Comparison of ENCODE assay signal across 9 cellular contexts in genomic region chr6:28597924-28598323, GRCh38.
DNase-seq lines count a peak whose midpoint lies in the region; ATAC-seq, FAIRE-seq and TF ChIP-seq lines count a peak whose summit lies in the region.
"Had no signal": no experiment of that assay in that cellular context is flagged by ENCODE, and none has a peak within 500 bp of the region (broad histone marks: within the 10 kb centered on the region; RNA-seq: fewer than 3 reads in every experiment).

No MANE protein-coding gene starts in this region.

- H3K4me3 ChIP-seq in Panc1 (ENCODE audit: low read depth in 2 of 2, low read length in 2 of 2) = peak overlapping the region; percentile 71 to 95
- peak overlapping the region; percentile 22 for H3K4me3 ChIP-seq in endocrine pancreas (ENCODE audit: control insufficient read depth, insufficient read depth, low read length)
- no peak overlapping the region for H3K4me3 ChIP-seq in small intestine (ENCODE audit: low read depth in 1 of 2, low read length in 2 of 2)
- H3K4me3 ChIP-seq: colonic mucosa had no signal

- ATAC-seq in Panc1 (peak; percentile 83), HG02970 (IDR thresholded peaks at IDR 0.05; ENCODE audit: low FRiP score, unreplicated experiment) (no peak)

- POLR2A ChIA-PET in Panc1 (lab: Charles Lee) = no interaction called here

- in situ Hi-C loops in Panc1 (cut with HindIII; ENCODE audit: low pct_unique_long_range_greater_than_20kb, low sequenced_read_pairs) = no loop called here

- H3K27ac ChIP-seq in Panc1 (ENCODE audit: low read length) (peak overlapping the region; percentile 65), temporal lobe (ENCODE audit: low read depth, low read length) (peak overlapping the region; percentile 72), small intestine (ENCODE audit: low read depth in 1 of 2, low read length in 1 of 2) (no peak overlapping the region)
- H3K27ac ChIP-seq: colonic mucosa had no signal

- peaks cover 34% of the 10 kb centered on the region for H3K27me3 Mint-ChIP-seq in activated naive CD4-positive, alpha-beta T cell treated with anti-CD3 and anti-CD28 coated beads, Interleukin-2, amount 50 U/mL, for 24 hours

- no TSS peak for BruUV-seq in Panc1 (replicated peaks; lab: Mats Ljungman, UMichigan)

- no peak for FAIRE-seq in small intestine (lab: Jason Lieb, UNC)

- intact Hi-C loops in Panc1 (cut with micrococcal nuclease; ENCODE audit: unreplicated experiment) = no loop called here

- CTCF ChIA-PET in Panc1 (lab: Charles Lee) = no interaction called here

- no peaks in the 10 kb centered on the region for H3K4me1 ChIP-seq in Panc1 (ENCODE audit: control insufficient read depth, insufficient read depth, low read length)
- H3K4me1 ChIP-seq in endocrine pancreas (ENCODE audit: control insufficient read depth, insufficient read depth, low read length) = no peaks in the 10 kb centered on the region
- H3K4me1 ChIP-seq in small intestine (ENCODE audit: control insufficient read depth in 2 of 2, insufficient read depth in 1 of 2, low read depth in 1 of 2, low read length in 1 of 2) = no peaks in the 10 kb centered on the region
- H3K4me1 ChIP-seq: colonic mucosa had no signal

- DNase-seq in activated naive CD4-positive, alpha-beta T cell treated with Interleukin-2 at 50 U/mL for 16 hours = no peak
- DNase-seq in Panc1 (ENCODE audit: low read depth, low spot score) (peak; percentile 45), kidney glomerular epithelial cell (lab: John Stamatoyannopoulos, UW) (no peak), small intestine (no peak)
- DNase-seq: colonic mucosa had no signal

- H3K27me3 ChIP-seq in Panc1 (ENCODE audit: control insufficient read depth, insufficient read depth, low read length) = no peaks in the 10 kb centered on the region
- peaks cover 6% of the 10 kb centered on the region for H3K27me3 ChIP-seq in endocrine pancreas (ENCODE audit: control insufficient read depth, insufficient read depth, low read length)
- H3K27me3 ChIP-seq in small intestine (ENCODE audit: control insufficient read depth in 2 of 2, insufficient read depth in 2 of 2, low read length in 2 of 2) = peaks cover 0 to 11% of the 10 kb centered on the region in 2 donors
- H3K27me3 ChIP-seq: colonic mucosa had no signal

- no peaks in the 10 kb centered on the region for H3K36me3 Mint-ChIP-seq in activated naive CD4-positive, alpha-beta T cell treated with anti-CD3 and anti-CD28 coated beads, Interleukin-2, amount 50 U/mL, for 24 hours

- H3K9me3 ChIP-seq in Panc1 (ENCODE audit: control insufficient read depth, insufficient read depth, low read depth, low read length) (no peaks in the 10 kb centered on the region), endocrine pancreas (ENCODE audit: control insufficient read depth, low read length) (no peaks in the 10 kb centered on the region), small intestine (ENCODE audit: control insufficient read depth, low read depth) (no peaks in the 10 kb centered on the region)
- H3K9me3 ChIP-seq: colonic mucosa had no signal

- no peaks in the 10 kb centered on the region for H3K9me3 Mint-ChIP-seq in activated naive CD4-positive, alpha-beta T cell treated with anti-CD3 and anti-CD28 coated beads, Interleukin-2, amount 50 U/mL, for 24 hours

- TF ChIP-seq CTCF in Panc1 (IDR thresholded peaks at IDR 0.05) = no peak

- WGBS in small intestine, 3 donors = 28 to 40% (median 30%) methylated on average over 10 of the region's 10 CpGs

- no peak overlapping the region for H3K4me3 Mint-ChIP-seq in activated naive CD4-positive, alpha-beta T cell treated with anti-CD3 and anti-CD28 coated beads, Interleukin-2, amount 50 U/mL, for 24 hours

- H3K9ac ChIP-seq in endocrine pancreas (ENCODE audit: control insufficient read depth, insufficient read depth, low read length) = no peak overlapping the region

- H3K4me1 Mint-ChIP-seq in activated naive CD4-positive, alpha-beta T cell treated with anti-CD3 and anti-CD28 coated beads, Interleukin-2, amount 50 U/mL, for 24 hours = peaks cover 7% of the 10 kb centered on the region

- H3K36me3 ChIP-seq in Panc1 (ENCODE audit: control insufficient read depth, insufficient read depth, low read length) = no peaks in the 10 kb centered on the region
- H3K36me3 ChIP-seq in endocrine pancreas (ENCODE audit: control insufficient read depth, insufficient read depth, low read length) = no peaks in the 10 kb centered on the region
- no peaks in the 10 kb centered on the region for H3K36me3 ChIP-seq in small intestine (ENCODE audit: control insufficient read depth in 2 of 2, insufficient read depth in 2 of 2, low read length in 2 of 2)
- H3K36me3 ChIP-seq: colonic mucosa had no signal

- peak overlapping the region; percentile 41 for H3K27ac Mint-ChIP-seq in activated naive CD4-positive, alpha-beta T cell treated with anti-CD3 and anti-CD28 coated beads, Interleukin-2, amount 50 U/mL, for 24 hours

Comparison
In these comparisons a context has a peak if more than half of its experiments do, and no peak if none do; other contexts are left out.
1. H3K27ac ChIP-seq: peak in Panc1 (single experiment) and temporal lobe (single experiment); none in small intestine (0 of 2).
2. H3K4me3 ChIP-seq: peak in Panc1 (2 of 2) and endocrine pancreas (single experiment); none in small intestine (0 of 2).